ENCODE assay signal across 1 cellular context in genomic region chr3:44624696-44625528, GRCh38.
TF ChIP-seq lines count a peak whose summit lies in the region.

TSS of gene ZNF197 (plus strand) at chr3:44625036. CDS start at chr3:44629155, 4,119 bp downstream.

TF ChIP-seq in WTC11, 78 proteins besides CTCF, POLR2A, EP300 and RAD21 (continued from another document):
- TF ChIP-seq E2F5 (CRISPR knock-in tag; IDR thresholded peaks at IDR 0.05) (peak; percentile 66; the same call in 1 of the 2 replicates), TEAD4 (CRISPR knock-in tag; IDR thresholded peaks at IDR 0.05) (no peak), CBFB (CRISPR knock-in tag; IDR thresholded peaks at IDR 0.05; ENCODE audit: low read depth) (no peak), CREM (CRISPR knock-in tag; IDR thresholded peaks at IDR 0.05) (peak; percentile 75; the same call in 1 of the 2 replicates), SP1 (CRISPR knock-in tag; conservative IDR thresholded peaks at IDR 0.05) (peak; percentile 54; the same call in 1 of the 2 replicates), ZNF317 (CRISPR knock-in tag; IDR thresholded peaks at IDR 0.05; ENCODE audit: borderline replicate concordance, low read depth) (no peak), MLX (CRISPR knock-in tag; IDR thresholded peaks at IDR 0.05) (0 out of 2 replicates have a peak, but pooled peaks have one; percentile 67), SOX15 (CRISPR knock-in tag; IDR thresholded peaks at IDR 0.05) (no peak), TEAD1 (CRISPR knock-in tag; IDR thresholded peaks at IDR 0.05) (no peak), SMAD4 (CRISPR knock-in tag; IDR thresholded peaks at IDR 0.05) (no peak), IRF1 (CRISPR knock-in tag; IDR thresholded peaks at IDR 0.05) (no peak), RELA (CRISPR knock-in tag; IDR thresholded peaks at IDR 0.05; ENCODE audit: borderline replicate concordance) (no peak), NFATC4 (CRISPR knock-in tag; IDR thresholded peaks at IDR 0.05) (no peak), RORB (CRISPR knock-in tag; IDR thresholded peaks at IDR 0.05) (no peak), ESRRA (CRISPR knock-in tag; IDR thresholded peaks at IDR 0.05; ENCODE audit: borderline replicate concordance) (no peak), FOXK1 (CRISPR knock-in tag; IDR thresholded peaks at IDR 0.05) (peak; percentile 67; the same call in 1 of the 2 replicates), ZBTB21 (CRISPR knock-in tag; IDR thresholded peaks at IDR 0.05; ENCODE audit: borderline replicate concordance) (no peak), ZNF671 (CRISPR knock-in tag; IDR thresholded peaks at IDR 0.05) (no peak), NFE2L1 (CRISPR knock-in tag; IDR thresholded peaks at IDR 0.05) (no peak), TP53 (CRISPR knock-in tag; IDR thresholded peaks at IDR 0.05) (no peak), ZNF138 (CRISPR knock-in tag; conservative IDR thresholded peaks at IDR 0.05) (no peak), PREB (CRISPR knock-in tag; IDR thresholded peaks at IDR 0.05; ENCODE audit: borderline replicate concordance) (no peak), PRRX2 (CRISPR knock-in tag; IDR thresholded peaks at IDR 0.05) (no peak), ATF6 (CRISPR knock-in tag; IDR thresholded peaks at IDR 0.05) (no peak), ATF1 (CRISPR knock-in tag; IDR thresholded peaks at IDR 0.05) (no peak), MYBL2 (CRISPR knock-in tag; IDR thresholded peaks at IDR 0.05) (peak; percentile 49; the same call in 1 of the 2 replicates)
- TF ChIP-seq, protein P1, sequence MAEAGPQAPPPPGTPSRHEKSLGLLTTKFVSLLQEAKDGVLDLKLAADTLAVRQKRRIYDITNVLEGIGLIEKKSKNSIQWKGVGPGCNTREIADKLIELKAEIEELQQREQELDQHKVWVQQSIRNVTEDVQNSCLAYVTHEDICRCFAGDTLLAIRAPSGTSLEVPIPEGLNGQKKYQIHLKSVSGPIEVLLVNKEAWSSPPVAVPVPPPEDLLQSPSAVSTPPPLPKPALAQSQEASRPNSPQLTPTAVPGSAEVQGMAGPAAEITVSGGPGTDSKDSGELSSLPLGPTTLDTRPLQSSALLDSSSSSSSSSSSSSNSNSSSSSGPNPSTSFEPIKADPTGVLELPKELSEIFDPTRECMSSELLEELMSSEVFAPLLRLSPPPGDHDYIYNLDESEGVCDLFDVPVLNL (CRISPR knock-in tag; IDR thresholded peaks at IDR 0.05; ENCODE audit: borderline replicate concordance, low read depth): no peak; the same call in 1 of the 2 replicates
- TF ChIP-seq, protein P2, sequence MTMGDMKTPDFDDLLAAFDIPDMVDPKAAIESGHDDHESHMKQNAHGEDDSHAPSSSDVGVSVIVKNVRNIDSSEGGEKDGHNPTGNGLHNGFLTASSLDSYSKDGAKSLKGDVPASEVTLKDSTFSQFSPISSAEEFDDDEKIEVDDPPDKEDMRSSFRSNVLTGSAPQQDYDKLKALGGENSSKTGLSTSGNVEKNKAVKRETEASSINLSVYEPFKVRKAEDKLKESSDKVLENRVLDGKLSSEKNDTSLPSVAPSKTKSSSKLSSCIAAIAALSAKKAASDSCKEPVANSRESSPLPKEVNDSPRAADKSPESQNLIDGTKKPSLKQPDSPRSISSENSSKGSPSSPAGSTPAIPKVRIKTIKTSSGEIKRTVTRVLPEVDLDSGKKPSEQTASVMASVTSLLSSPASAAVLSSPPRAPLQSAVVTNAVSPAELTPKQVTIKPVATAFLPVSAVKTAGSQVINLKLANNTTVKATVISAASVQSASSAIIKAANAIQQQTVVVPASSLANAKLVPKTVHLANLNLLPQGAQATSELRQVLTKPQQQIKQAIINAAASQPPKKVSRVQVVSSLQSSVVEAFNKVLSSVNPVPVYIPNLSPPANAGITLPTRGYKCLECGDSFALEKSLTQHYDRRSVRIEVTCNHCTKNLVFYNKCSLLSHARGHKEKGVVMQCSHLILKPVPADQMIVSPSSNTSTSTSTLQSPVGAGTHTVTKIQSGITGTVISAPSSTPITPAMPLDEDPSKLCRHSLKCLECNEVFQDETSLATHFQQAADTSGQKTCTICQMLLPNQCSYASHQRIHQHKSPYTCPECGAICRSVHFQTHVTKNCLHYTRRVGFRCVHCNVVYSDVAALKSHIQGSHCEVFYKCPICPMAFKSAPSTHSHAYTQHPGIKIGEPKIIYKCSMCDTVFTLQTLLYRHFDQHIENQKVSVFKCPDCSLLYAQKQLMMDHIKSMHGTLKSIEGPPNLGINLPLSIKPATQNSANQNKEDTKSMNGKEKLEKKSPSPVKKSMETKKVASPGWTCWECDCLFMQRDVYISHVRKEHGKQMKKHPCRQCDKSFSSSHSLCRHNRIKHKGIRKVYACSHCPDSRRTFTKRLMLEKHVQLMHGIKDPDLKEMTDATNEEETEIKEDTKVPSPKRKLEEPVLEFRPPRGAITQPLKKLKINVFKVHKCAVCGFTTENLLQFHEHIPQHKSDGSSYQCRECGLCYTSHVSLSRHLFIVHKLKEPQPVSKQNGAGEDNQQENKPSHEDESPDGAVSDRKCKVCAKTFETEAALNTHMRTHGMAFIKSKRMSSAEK (CRISPR knock-in tag; IDR thresholded peaks at IDR 0.05; ENCODE audit: borderline replicate concordance): no peak
- TF ChIP-seq, protein P3, sequence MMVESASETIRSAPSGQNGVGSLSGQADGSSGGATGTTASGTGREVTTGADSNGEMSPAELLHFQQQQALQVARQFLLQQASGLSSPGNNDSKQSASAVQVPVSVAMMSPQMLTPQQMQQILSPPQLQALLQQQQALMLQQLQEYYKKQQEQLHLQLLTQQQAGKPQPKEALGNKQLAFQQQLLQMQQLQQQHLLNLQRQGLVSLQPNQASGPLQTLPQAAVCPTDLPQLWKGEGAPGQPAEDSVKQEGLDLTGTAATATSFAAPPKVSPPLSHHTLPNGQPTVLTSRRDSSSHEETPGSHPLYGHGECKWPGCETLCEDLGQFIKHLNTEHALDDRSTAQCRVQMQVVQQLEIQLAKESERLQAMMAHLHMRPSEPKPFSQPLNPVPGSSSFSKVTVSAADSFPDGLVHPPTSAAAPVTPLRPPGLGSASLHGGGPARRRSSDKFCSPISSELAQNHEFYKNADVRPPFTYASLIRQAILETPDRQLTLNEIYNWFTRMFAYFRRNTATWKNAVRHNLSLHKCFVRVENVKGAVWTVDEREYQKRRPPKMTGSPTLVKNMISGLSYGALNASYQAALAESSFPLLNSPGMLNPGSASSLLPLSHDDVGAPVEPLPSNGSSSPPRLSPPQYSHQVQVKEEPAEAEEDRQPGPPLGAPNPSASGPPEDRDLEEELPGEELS (CRISPR knock-in tag; IDR thresholded peaks at IDR 0.05): peak; percentile 58; the same call in 1 of the 2 replicates
- TF ChIP-seq, protein P4, sequence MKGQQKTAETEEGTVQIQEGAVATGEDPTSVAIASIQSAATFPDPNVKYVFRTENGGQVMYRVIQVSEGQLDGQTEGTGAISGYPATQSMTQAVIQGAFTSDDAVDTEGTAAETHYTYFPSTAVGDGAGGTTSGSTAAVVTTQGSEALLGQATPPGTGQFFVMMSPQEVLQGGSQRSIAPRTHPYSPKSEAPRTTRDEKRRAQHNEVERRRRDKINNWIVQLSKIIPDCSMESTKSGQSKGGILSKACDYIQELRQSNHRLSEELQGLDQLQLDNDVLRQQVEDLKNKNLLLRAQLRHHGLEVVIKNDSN (CRISPR knock-in tag; IDR thresholded peaks at IDR 0.05): 0 out of 2 replicates have a peak, but pooled peaks have one; percentile 15
- TF ChIP-seq, protein P5, sequence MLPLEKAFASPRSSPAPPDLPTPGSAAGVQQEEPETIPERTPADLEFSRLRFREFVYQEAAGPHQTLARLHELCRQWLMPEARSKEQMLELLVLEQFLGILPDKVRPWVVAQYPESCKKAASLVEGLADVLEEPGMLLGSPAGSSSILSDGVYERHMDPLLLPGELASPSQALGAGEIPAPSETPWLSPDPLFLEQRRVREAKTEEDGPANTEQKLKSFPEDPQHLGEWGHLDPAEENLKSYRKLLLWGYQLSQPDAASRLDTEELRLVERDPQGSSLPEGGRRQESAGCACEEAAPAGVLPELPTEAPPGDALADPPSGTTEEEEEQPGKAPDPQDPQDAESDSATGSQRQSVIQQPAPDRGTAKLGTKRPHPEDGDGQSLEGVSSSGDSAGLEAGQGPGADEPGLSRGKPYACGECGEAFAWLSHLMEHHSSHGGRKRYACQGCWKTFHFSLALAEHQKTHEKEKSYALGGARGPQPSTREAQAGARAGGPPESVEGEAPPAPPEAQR (CRISPR knock-in tag; IDR thresholded peaks at IDR 0.05): no peak
- TF ChIP-seq, protein P6, sequence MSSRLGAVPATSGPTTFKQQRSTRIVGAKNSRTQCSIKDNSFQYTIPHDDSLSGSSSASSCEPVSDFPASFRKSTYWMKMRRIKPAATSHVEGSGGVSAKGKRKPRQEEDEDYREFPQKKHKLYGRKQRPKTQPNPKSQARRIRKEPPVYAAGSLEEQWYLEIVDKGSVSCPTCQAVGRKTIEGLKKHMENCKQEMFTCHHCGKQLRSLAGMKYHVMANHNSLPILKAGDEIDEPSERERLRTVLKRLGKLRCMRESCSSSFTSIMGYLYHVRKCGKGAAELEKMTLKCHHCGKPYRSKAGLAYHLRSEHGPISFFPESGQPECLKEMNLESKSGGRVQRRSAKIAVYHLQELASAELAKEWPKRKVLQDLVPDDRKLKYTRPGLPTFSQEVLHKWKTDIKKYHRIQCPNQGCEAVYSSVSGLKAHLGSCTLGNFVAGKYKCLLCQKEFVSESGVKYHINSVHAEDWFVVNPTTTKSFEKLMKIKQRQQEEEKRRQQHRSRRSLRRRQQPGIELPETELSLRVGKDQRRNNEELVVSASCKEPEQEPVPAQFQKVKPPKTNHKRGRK (CRISPR knock-in tag; IDR thresholded peaks at IDR 0.05; ENCODE audit: borderline replicate concordance): no peak
- TF ChIP-seq, protein P7, sequence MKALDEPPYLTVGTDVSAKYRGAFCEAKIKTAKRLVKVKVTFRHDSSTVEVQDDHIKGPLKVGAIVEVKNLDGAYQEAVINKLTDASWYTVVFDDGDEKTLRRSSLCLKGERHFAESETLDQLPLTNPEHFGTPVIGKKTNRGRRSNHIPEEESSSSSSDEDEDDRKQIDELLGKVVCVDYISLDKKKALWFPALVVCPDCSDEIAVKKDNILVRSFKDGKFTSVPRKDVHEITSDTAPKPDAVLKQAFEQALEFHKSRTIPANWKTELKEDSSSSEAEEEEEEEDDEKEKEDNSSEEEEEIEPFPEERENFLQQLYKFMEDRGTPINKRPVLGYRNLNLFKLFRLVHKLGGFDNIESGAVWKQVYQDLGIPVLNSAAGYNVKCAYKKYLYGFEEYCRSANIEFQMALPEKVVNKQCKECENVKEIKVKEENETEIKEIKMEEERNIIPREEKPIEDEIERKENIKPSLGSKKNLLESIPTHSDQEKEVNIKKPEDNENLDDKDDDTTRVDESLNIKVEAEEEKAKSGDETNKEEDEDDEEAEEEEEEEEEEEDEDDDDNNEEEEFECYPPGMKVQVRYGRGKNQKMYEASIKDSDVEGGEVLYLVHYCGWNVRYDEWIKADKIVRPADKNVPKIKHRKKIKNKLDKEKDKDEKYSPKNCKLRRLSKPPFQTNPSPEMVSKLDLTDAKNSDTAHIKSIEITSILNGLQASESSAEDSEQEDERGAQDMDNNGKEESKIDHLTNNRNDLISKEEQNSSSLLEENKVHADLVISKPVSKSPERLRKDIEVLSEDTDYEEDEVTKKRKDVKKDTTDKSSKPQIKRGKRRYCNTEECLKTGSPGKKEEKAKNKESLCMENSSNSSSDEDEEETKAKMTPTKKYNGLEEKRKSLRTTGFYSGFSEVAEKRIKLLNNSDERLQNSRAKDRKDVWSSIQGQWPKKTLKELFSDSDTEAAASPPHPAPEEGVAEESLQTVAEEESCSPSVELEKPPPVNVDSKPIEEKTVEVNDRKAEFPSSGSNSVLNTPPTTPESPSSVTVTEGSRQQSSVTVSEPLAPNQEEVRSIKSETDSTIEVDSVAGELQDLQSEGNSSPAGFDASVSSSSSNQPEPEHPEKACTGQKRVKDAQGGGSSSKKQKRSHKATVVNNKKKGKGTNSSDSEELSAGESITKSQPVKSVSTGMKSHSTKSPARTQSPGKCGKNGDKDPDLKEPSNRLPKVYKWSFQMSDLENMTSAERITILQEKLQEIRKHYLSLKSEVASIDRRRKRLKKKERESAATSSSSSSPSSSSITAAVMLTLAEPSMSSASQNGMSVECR (CRISPR knock-in tag; IDR thresholded peaks at IDR 0.05; ENCODE audit: borderline replicate concordance): peak; percentile 42; the same call in 1 of the 2 replicates
